ENCODE assay signal across 8 cellular contexts in genomic region chr10:7408003-7408493, GRCh38. TPM values are rescaled to one million over a fixed set of nuclear protein-coding genes. Genes with fewer than 3 reads are reported as not detected.
A peak's percentile ranks its signal among the peaks of the same experiment; 100 is the strongest.
DNase-seq lines count a peak whose midpoint lies in the region; ATAC-seq and TF ChIP-seq lines count a peak whose summit lies in the region.

No MANE protein-coding gene starts in this region.

- peak overlapping the region; percentile 65 for H3K4ac ChIP-seq in trophoblast cell (ENCODE audit: low read depth, low read length)

- peaks cover 8% of the 10 kb centered on the region for H3K79me2 ChIP-seq in trophoblast cell (ENCODE audit: control insufficient read depth, insufficient read depth, low read length, poor library complexity)

- no peak overlapping the region for H2BK5ac ChIP-seq in trophoblast cell (ENCODE audit: low read depth, low read length, poor library complexity)

- peak overlapping the region; percentile 87 for H3K4me2 ChIP-seq in trophoblast cell (ENCODE audit: low read length)

- intact Hi-C loops in Right ventricle myocardium superior (cut with DNase I): loop anchor here (1.0 to 10.0 kb wide), 2 partner anchors 63 to 148 kb away; no protein-coding TSS in a partner anchor

- H3K27ac ChIP-seq in trophoblast cell (ENCODE audit: low read depth, low read length): no peak overlapping the region

- no peak overlapping the region for H3K9ac ChIP-seq in trophoblast cell (ENCODE audit: low read length)

- H3K18ac ChIP-seq in trophoblast cell (ENCODE audit: low read length): peak overlapping the region; percentile 0

- peak overlapping the region; percentile 61 for H2BK120ac ChIP-seq in trophoblast cell (ENCODE audit: insufficient read depth, low read length, poor library complexity)

- peaks cover 11% of the 10 kb centered on the region for H3K27me3 ChIP-seq in trophoblast cell (ENCODE audit: insufficient read depth, low read length)

- H4K12ac ChIP-seq in trophoblast cell (ENCODE audit: low read depth, low read length): no peak overlapping the region

- H2AFZ ChIP-seq in trophoblast cell (ENCODE audit: insufficient read depth, low read length, poor library complexity): peak overlapping the region; percentile 41

- peaks cover 12% of the 10 kb centered on the region for H3K79me1 ChIP-seq in trophoblast cell (ENCODE audit: low read length)

- TF ChIP-seq CTCF in GM10266 (IDR thresholded peaks at IDR 0.05; ENCODE audit: control insufficient read depth, insufficient read depth, low read depth, missing control alignments): no peak

- no peaks in the 10 kb centered on the region for H3K36me3 ChIP-seq in trophoblast cell (ENCODE audit: control insufficient read depth in 1 of 2, insufficient read depth in 2 of 2, low read length in 2 of 2)

- H2AK5ac ChIP-seq in trophoblast cell (ENCODE audit: low read length): no peak overlapping the region

- H3K9me3 ChIP-seq in trophoblast cell (ENCODE audit: insufficient read depth, low read depth, low read length): peaks cover 2% of the 10 kb centered on the region

- WGBS in trophoblast cell (ENCODE audit: extremely low coverage, insufficient coverage, insufficient read length): no CpG with 5 or more reads among the region's 41 CpGs

- peaks cover 28 to 35% of the 10 kb centered on the region in 2 experiments for H3K4me1 ChIP-seq in trophoblast cell (ENCODE audit: control insufficient read depth in 1 of 2, insufficient read depth in 2 of 2, low read length in 2 of 2)

- H2BK12ac ChIP-seq in trophoblast cell (ENCODE audit: low read length): no peak overlapping the region

- H4K91ac ChIP-seq in trophoblast cell (ENCODE audit: low read depth, low read length): peak overlapping the region; percentile 63

- peak; percentile 23 for ATAC-seq in HG03571 (IDR thresholded peaks at IDR 0.05; ENCODE audit: unreplicated experiment)
- peak; percentile 9 for ATAC-seq in Right ventricle myocardium superior (ENCODE audit: poor library complexity)
- ATAC-seq in HG02938 (IDR thresholded peaks at IDR 0.05; ENCODE audit: unreplicated experiment): no peak
- ATAC-seq in GM21528 (IDR thresholded peaks at IDR 0.05; ENCODE audit: low FRiP score, unreplicated experiment): no peak

- H3K4me3 ChIP-seq in trophoblast cell (ENCODE audit: low read depth, low read length): peak overlapping the region; percentile 71

- H4K8ac ChIP-seq in trophoblast cell (ENCODE audit: low read depth, low read length): peak overlapping the region; percentile 72

- H3K23ac ChIP-seq in trophoblast cell (ENCODE audit: low read length): no peak overlapping the region

- H3K14ac ChIP-seq in trophoblast cell (ENCODE audit: low read length): peak overlapping the region; percentile 0

- DNase-seq in GM10266 (ENCODE audit: extremely low spot score): peak; percentile 66
- DNase-seq in activated gamma-delta T cell treated with Interleukin-2 at 50 U/mL for 16 hours: peak; percentile 34
- DNase-seq in Right ventricle myocardium superior: peak; percentile 80
- DNase-seq in trophoblast cell: peak in 1 of 2 donors; percentile 4
- no peak for DNase-seq in SKM-1 treated with dmso at 0.1 percent for 144 hours (lab: John Stamatoyannopoulos, UW; ENCODE audit: unreplicated experiment)

RNA-seq across cellular contexts. Expression of gene SFMBT2, which starts 2.8 kb away (rescaled TPM):
- total RNA-seq in Right ventricle myocardium superior: 9.4 TPM
- polyA plus RNA-seq in trophoblast cell (2013): 1.3 and 1.6 TPM in 2 replicates

Comparison
In these comparisons a context has a peak if more than half of its experiments do, and no peak if none do; other contexts are left out.
1. ATAC-seq: peak in HG03571 (single experiment) and Right ventricle myocardium superior (single experiment); none in HG02938 (single experiment) and GM21528 (single experiment).